Comparison of ENCODE assay signal across 18 cellular contexts in the genomic region with DNA sequence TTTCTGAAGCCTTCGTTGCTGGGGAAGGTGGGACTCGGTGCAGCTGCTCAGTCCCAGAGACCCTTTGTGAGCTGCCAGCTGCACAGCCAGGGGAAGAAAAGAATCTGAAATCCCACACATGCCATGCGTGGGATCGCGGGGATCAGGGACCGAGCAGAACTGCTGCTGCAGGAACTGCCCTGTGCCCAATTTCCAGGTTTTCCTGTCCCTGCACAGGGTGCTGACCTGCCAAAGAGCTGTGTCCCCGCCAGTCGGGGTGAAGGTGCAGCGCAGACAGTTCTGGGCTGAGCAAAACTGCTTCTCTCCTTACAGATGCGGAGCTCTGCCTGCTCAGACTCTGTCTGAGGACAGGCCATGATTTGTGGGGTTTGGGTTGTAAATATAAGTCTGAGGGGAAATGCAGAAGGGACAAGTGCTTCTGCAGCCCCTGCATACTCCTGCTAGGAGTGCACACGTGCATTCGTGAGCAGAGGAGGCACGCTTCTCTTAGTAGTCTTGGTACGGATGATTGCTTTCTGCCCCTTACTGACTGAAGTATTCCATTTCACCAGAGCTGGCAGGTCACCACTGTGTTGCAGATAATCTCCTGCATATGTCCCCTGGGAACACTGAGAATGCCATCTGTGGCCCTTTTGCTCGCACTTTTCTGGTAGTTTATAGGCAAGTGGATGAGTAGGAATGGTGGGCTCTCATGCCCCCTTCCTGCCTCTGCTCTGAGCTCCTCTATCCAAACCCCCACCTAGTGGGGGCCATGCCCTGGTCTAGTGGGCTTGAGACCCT.
A peak's percentile ranks its signal among the peaks of the same experiment; 100 is the strongest.
DNase-seq lines count a peak whose midpoint lies in the region; ATAC-seq, FAIRE-seq and TF ChIP-seq lines count a peak whose summit lies in the region.
"Had no signal": no experiment of that assay in that cellular context is flagged by ENCODE, and none has a peak within 500 bp of the region (broad histone marks: within the 10 kb centered on the region; RNA-seq: fewer than 3 reads in every experiment).

No MANE protein-coding gene starts in this region.

- no peak overlapping the region for H2BK120ac ChIP-seq in neuronal stem cell (ENCODE audit: low read depth, low read length)

- no peak overlapping the region for H2BK12ac ChIP-seq in neuronal stem cell (ENCODE audit: low read length)

- H3K9ac ChIP-seq in neuronal stem cell (ENCODE audit: low read depth, low read length, poor library complexity), result no peak overlapping the region

- no peaks in the 10 kb centered on the region for H3K79me1 ChIP-seq in neuronal stem cell (ENCODE audit: low read depth, low read length)

- H2AFZ ChIP-seq in neuronal stem cell (ENCODE audit: low read length), result no peak overlapping the region
- H2AFZ ChIP-seq: GM23338 had no signal

- no peak overlapping the region for H4K91ac ChIP-seq in neuronal stem cell (ENCODE audit: low read depth, low read length, poor library complexity)

- no peaks in the 10 kb centered on the region for H3K27me3 Mint-ChIP-seq in Caco-2 (ENCODE audit: insufficient read depth, unreplicated experiment)
- H3K27me3 Mint-ChIP-seq in immature natural killer cell (ENCODE audit: low read depth in 3 of 3), result peaks cover 0 to 7% (median 0%) of the 10 kb centered on the region in 3 donors
- H3K27me3 Mint-ChIP-seq: B cell, IgD-negative memory B cell had no signal

- H3K4me3 Mint-ChIP-seq in Caco-2 (ENCODE audit: unreplicated experiment) (no peak overlapping the region), immature natural killer cell (no peak overlapping the region)
- H3K4me3 Mint-ChIP-seq: B cell, GM23338, IgD-negative memory B cell had no signal

- peak overlapping the region; percentile 60 for H3K18ac ChIP-seq in neuronal stem cell (ENCODE audit: low read length)

- CTCF ChIA-PET in Caco-2 (lab: Charles Lee), result interaction anchor here (1.1 kb wide), 1 partner anchor 21 kb away, joined by 3 read pairs; no protein-coding TSS in a partner anchor

- TF ChIP-seq CTCF in Caco-2 (IDR thresholded peaks at IDR 0.05; ENCODE audit: insufficient read depth in 1 of 2, low read depth in 1 of 2, low read length in 1 of 2, severe bottlenecking in 1 of 2, unreplicated experiment in 1 of 2), result no peak

- ATAC-seq in HG02623 (IDR thresholded peaks at IDR 0.05; ENCODE audit: unreplicated experiment) (no peak), HG03442 (IDR thresholded peaks at IDR 0.05; ENCODE audit: unreplicated experiment) (no peak)
- ATAC-seq: GM23338, SK-N-SH treated with all-trans-retinoic acid at 6 μM for 48 hours had no signal

- no peak overlapping the region for H3K4me2 ChIP-seq in neuronal stem cell (ENCODE audit: insufficient read depth, low read length, poor library complexity, severe bottlenecking)
- H3K4me2 ChIP-seq: GM23338 had no signal

- H3K23ac ChIP-seq in neuronal stem cell (ENCODE audit: low read depth, low read length, poor library complexity), result no peak overlapping the region

- H3K27ac Mint-ChIP-seq in Caco-2 (ENCODE audit: unreplicated experiment), result peak overlapping the region; percentile 23
- no peak overlapping the region for H3K27ac Mint-ChIP-seq in immature natural killer cell
- H3K27ac Mint-ChIP-seq: B cell, GM23338, IgD-negative memory B cell had no signal

- H3K36me3 ChIP-seq in Caco-2 (ENCODE audit: control insufficient read depth, insufficient read depth, low read length) (no peaks in the 10 kb centered on the region), neuronal stem cell (replicated peaks in 1 of 2; ENCODE audit: control insufficient read depth in 2 of 2, insufficient read depth in 2 of 2, low read length in 2 of 2) (no peaks in the 10 kb centered on the region)
- H3K36me3 ChIP-seq: HAP-1 had no signal

- H3K27me3 ChIP-seq in Caco-2 (replicated peaks; ENCODE audit: control insufficient read depth, insufficient read depth, low read length), result no peaks in the 10 kb centered on the region
- H3K27me3 ChIP-seq in neuronal stem cell (ENCODE audit: control insufficient read depth in 3 of 3, insufficient read depth in 3 of 3, low read depth in 1 of 3, low read length in 3 of 3), result peaks cover 0 to 5% (median 0%) of the 10 kb centered on the region in 3 experiments
- H3K27me3 ChIP-seq: Peyer's patch had no signal

- H3K27ac ChIP-seq in neuronal stem cell (replicated peaks; ENCODE audit: low read length), result no peak overlapping the region
- H3K27ac ChIP-seq: Peyer's patch had no signal

- H3K9me3 Mint-ChIP-seq in Caco-2 (ENCODE audit: unreplicated experiment), result no peaks in the 10 kb centered on the region
- no peaks in the 10 kb centered on the region for H3K9me3 Mint-ChIP-seq in immature natural killer cell
- H3K9me3 Mint-ChIP-seq: GM23338, IgD-negative memory B cell had no signal

- no peak for FAIRE-seq in GM19239 (lab: Jason Lieb, UNC)
- FAIRE-seq: A204.1, GM12891 had no signal

- H3K36me3 Mint-ChIP-seq in Caco-2 (ENCODE audit: insufficient read depth, unreplicated experiment) (peaks cover 10% of the 10 kb centered on the region), immature natural killer cell (no peaks in the 10 kb centered on the region)
- H3K36me3 Mint-ChIP-seq: IgD-negative memory B cell had no signal

- intact Hi-C loops in Caco-2 (cut with micrococcal nuclease; ENCODE audit: unreplicated experiment), result no loop called here

- H3K4me1 ChIP-seq in Caco-2 (peaks cover 32% of the 10 kb centered on the region), neuronal stem cell (ENCODE audit: control insufficient read depth in 2 of 2, insufficient read depth in 1 of 2, low read depth in 1 of 2, low read length in 2 of 2) (peaks cover 0 to 6% of the 10 kb centered on the region in 2 donors)
- H3K4me1 ChIP-seq: HAP-1, Peyer's patch had no signal

- H2BK15ac ChIP-seq in neuronal stem cell (ENCODE audit: low read length), result no peak overlapping the region

- BruUV-seq in Caco-2 (replicated peaks; lab: Mats Ljungman, UMichigan), result no TSS peak

- no peak overlapping the region for H2BK5ac ChIP-seq in neuronal stem cell (ENCODE audit: low read length)

- POLR2A ChIA-PET in Caco-2 (lab: Charles Lee), result no interaction called here

- H4K8ac ChIP-seq in neuronal stem cell (ENCODE audit: low read depth, low read length), result no peak overlapping the region

- no peak overlapping the region for H3K4ac ChIP-seq in neuronal stem cell (ENCODE audit: low read length)

- no peak overlapping the region for H3K14ac ChIP-seq in neuronal stem cell (ENCODE audit: low read length)

- DNase-seq in Caco-2, result no peak
- DNase-seq in NCI-H1694 (lab: John Stamatoyannopoulos, UW), result peak; percentile 52
- DNase-seq in NCI-H69 (lab: John Stamatoyannopoulos, UW), result peak; percentile 46
- no peak for DNase-seq in neuronal stem cell (ENCODE audit: low spot score)
- DNase-seq in immature natural killer cell, result no peak
- no peak for DNase-seq in GM19239 (ENCODE audit: insufficient read length, low spot score)
- DNase-seq: DMS153, NCI-H187 treated with DMSO at 0.1 percent for 48 hours, Peyer's patch had no signal

- H3K4me1 Mint-ChIP-seq in Caco-2 (ENCODE audit: low read depth, unreplicated experiment) (peaks cover 21% of the 10 kb centered on the region), immature natural killer cell (no peaks in the 10 kb centered on the region)
- H3K4me1 Mint-ChIP-seq: B cell, GM23338, IgD-negative memory B cell had no signal

- no peak overlapping the region for H2AK5ac ChIP-seq in neuronal stem cell (ENCODE audit: low read depth, low read length)

- no peak overlapping the region for H3K4me3 ChIP-seq in Caco-2 (ENCODE audit: low read depth, low read length)
- H3K4me3 ChIP-seq in neuronal stem cell (ENCODE audit: low read length in 2 of 2), result no peak overlapping the region
- H3K4me3 ChIP-seq: GM23338, HAP-1, Peyer's patch had no signal

- no CpG with 5 or more reads among the region's 15 CpGs for WGBS in neuronal stem cell (ENCODE audit: extremely low coverage in 2 of 2, insufficient read length in 2 of 2, insufficient replicate concordance in 1 of 2), 2 donors

- H3K9me3 ChIP-seq in Caco-2, result no peaks in the 10 kb centered on the region
- no peaks in the 10 kb centered on the region for H3K9me3 ChIP-seq in neuronal stem cell (replicated peaks in 1 of 2; ENCODE audit: control insufficient read depth in 2 of 2, insufficient read depth in 1 of 2, low read depth in 1 of 2, low read length in 2 of 2)
- H3K9me3 ChIP-seq: HAP-1, Peyer's patch had no signal

Comparison
In these comparisons a context has a peak if more than half of its experiments do, and no peak if none do; other contexts are left out.
1. DNase-seq: peak in NCI-H1694 (single experiment) and NCI-H69 (single experiment); none in Caco-2 (0 of 2), neuronal stem cell (single experiment), immature natural killer cell (0 of 3) and GM19239 (single experiment).